22 cellular contexts compared by ENCODE assay signal in the genomic region with DNA sequence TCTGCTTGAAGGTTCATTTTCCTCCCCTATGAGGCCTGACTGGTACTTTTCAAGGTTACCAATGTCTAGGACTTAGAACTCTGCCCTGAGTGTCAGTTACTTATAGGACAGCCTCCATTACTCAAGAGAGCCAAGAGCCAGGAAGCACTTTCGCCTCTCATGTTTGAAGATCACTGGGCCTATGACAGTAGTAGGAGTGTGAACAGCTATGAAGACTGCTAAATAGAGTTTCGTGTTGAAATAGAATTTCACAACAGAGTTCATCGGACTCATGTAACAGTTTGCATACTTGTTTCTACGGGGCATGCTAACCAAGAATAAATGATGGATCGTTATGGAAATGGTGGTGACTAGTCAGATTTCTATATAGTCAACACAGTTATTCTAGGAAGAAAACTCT.
"Had no signal": no experiment of that assay in that cellular context is flagged by ENCODE, and none has a peak within 500 bp of the region (broad histone marks: within the 10 kb centered on the region; RNA-seq: fewer than 3 reads in every experiment).

No MANE protein-coding gene starts in this region.

- H3K9me3 ChIP-seq: gastroesophageal sphincter, right atrium auricular region, tibial artery, upper lobe of left lung, vagina had no signal

- H3K4me3 Mint-ChIP-seq: endodermal cell; naive B cell; neural crest cell; stimulated activated effector memory CD8-positive, alpha-beta T cell treated with anti-CD3 and anti-CD28 coated beads, Interleukin-12 subunit alpha, Interleukin-12 subunit beta, amount 100 ng/mL, for 72 hours; stimulated activated naive CD8-positive, alpha-beta T cell treated with anti-CD3 and anti-CD28 coated beads, Interleukin-15, Interleukin-2, amounts not matched to agents 100 ng/mL and 50 ng/mL, for 24 hours had no signal

- H3K27me3 Mint-ChIP-seq: naive B cell; stimulated activated naive CD8-positive, alpha-beta T cell treated with anti-CD3 and anti-CD28 coated beads, Interleukin-15, Interleukin-2, amounts not matched to agents 100 ng/mL and 50 ng/mL, for 24 hours had no signal

- H3K36me3 Mint-ChIP-seq: naive B cell; stimulated activated effector memory CD8-positive, alpha-beta T cell treated with anti-CD3 and anti-CD28 coated beads, Interleukin-12 subunit alpha, Interleukin-12 subunit beta, amount 100 ng/mL, for 72 hours had no signal

- H3K9me3 Mint-ChIP-seq: stimulated activated effector memory CD8-positive, alpha-beta T cell treated with anti-CD3 and anti-CD28 coated beads, Interleukin-12 subunit alpha, Interleukin-12 subunit beta, amount 100 ng/mL, for 72 hours; stimulated activated naive CD8-positive, alpha-beta T cell treated with anti-CD3 and anti-CD28 coated beads, Interleukin-15, Interleukin-2, amounts not matched to agents 100 ng/mL and 50 ng/mL, for 24 hours had no signal

- FAIRE-seq: endothelial cell of umbilical vein, keratinocyte had no signal

- DNase-seq: effector CD4-positive, alpha-beta T cell; endodermal cell; erythroblast; glutamatergic neuron; left cardiac atrium; left ventricle myocardium superior; naive B cell; posterior cingulate gyrus; stimulated activated CD4-positive, alpha-beta T cell treated with anti-CD3 and anti-CD28 coated beads, Interleukin-4, amount 100 ng/mL, for 1 hour; stimulated activated CD8-positive, alpha-beta memory T cell treated with anti-CD3 and anti-CD28 coated beads, Interleukin-4, amount 100 ng/mL, for 48 hours; tibial artery; upper lobe of left lung had no signal

- H3K27ac ChIP-seq: coronary artery, right atrium auricular region, tibial artery, upper lobe of left lung, vagina had no signal

- H3K4me3 ChIP-seq: coronary artery, gastroesophageal sphincter, lung, right atrium auricular region, tibial artery, upper lobe of left lung, vagina had no signal

- H3K27ac Mint-ChIP-seq: endodermal cell; stimulated activated effector memory CD8-positive, alpha-beta T cell treated with anti-CD3 and anti-CD28 coated beads, Interleukin-12 subunit alpha, Interleukin-12 subunit beta, amount 100 ng/mL, for 72 hours; stimulated activated naive CD8-positive, alpha-beta T cell treated with anti-CD3 and anti-CD28 coated beads, Interleukin-15, Interleukin-2, amounts not matched to agents 100 ng/mL and 50 ng/mL, for 24 hours had no signal

- ATAC-seq: gastroesophageal sphincter; left ventricle myocardium superior; stimulated activated effector memory CD8-positive, alpha-beta T cell treated with anti-CD3 and anti-CD28 coated beads, Interleukin-12 subunit alpha, Interleukin-12 subunit beta, amount 100 ng/mL, for 72 hours had no signal

- H3K36me3 ChIP-seq: gastroesophageal sphincter, right atrium auricular region, tibial artery, upper lobe of left lung, vagina had no signal

- H3K4me1 Mint-ChIP-seq: naive B cell; stimulated activated effector memory CD8-positive, alpha-beta T cell treated with anti-CD3 and anti-CD28 coated beads, Interleukin-12 subunit alpha, Interleukin-12 subunit beta, amount 100 ng/mL, for 72 hours had no signal

- H3K27me3 ChIP-seq: gastroesophageal sphincter, right atrium auricular region, tibial artery, upper lobe of left lung, vagina had no signal

- H3K4me1 ChIP-seq: gastroesophageal sphincter, right atrium auricular region, tibial artery, upper lobe of left lung, vagina had no signal
